Comparison of ENCODE assay signal across 15 cellular contexts in the genomic region with DNA sequence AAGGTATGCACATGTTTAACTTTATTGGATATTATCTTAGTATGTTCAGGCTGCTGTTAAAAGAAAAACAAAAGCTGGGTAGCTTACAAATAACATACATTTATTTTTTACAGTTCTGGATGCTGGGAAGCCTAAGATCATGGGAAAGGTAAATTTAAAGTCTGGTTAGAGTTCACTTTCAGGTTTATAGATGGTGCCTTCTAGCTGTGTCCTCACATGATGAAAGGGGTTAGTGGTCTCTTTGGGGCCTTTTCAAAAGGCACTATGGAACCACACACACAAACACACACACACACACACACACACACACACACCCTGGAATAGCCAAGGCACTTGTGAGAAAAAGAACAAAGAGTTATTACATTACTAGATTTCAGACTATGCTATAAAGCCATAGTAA.
DNase-seq lines count a peak whose midpoint lies in the region; ATAC-seq, FAIRE-seq and TF ChIP-seq lines count a peak whose summit lies in the region.
"Had no signal": no experiment of that assay in that cellular context is flagged by ENCODE, and none has a peak within 500 bp of the region (broad histone marks: within the 10 kb centered on the region; RNA-seq: fewer than 3 reads in every experiment).

No MANE protein-coding gene starts in this region.

- no peak for TF ChIP-seq RAD21 in A549 (conservative IDR thresholded peaks at IDR 0.05 in 1 of 2, IDR thresholded peaks at IDR 0.05 in 1 of 2)

- H3K4me3 Mint-ChIP-seq in H9 = no peak overlapping the region
- peak overlapping the region; percentile 12 for H3K4me3 Mint-ChIP-seq in activated naive CD8-positive, alpha-beta T cell treated with anti-CD3 and anti-CD28 coated beads, Interleukin-2, amount 10 ng/mL, durations not matched to agents 7 days and 5 days

- H3K18ac ChIP-seq in H9 (ENCODE audit: insufficient read length, low read depth, low read length) = no peak overlapping the region

- no peak overlapping the region for H4K91ac ChIP-seq in H9 (ENCODE audit: insufficient read length, low read depth, low read length)

- no peak overlapping the region for H2AFZ ChIP-seq in H9 (ENCODE audit: low read length)

- H3K79me2 ChIP-seq in H9 (ENCODE audit: insufficient read depth, low read length) = no peaks in the 10 kb centered on the region

- no peak overlapping the region for H2BK5ac ChIP-seq in H9 (ENCODE audit: insufficient read length, low read length)

- H3K27me3 Mint-ChIP-seq in H9 (ENCODE audit: low read depth) = no peaks in the 10 kb centered on the region
- no peaks in the 10 kb centered on the region for H3K27me3 Mint-ChIP-seq in activated naive CD8-positive, alpha-beta T cell treated with anti-CD3 and anti-CD28 coated beads, Interleukin-2, amount 10 ng/mL, durations not matched to agents 7 days and 5 days

- TF ChIP-seq CTCF in A549 (IDR thresholded peaks at IDR 0.05) (no peak), H9 (conservative IDR thresholded peaks at IDR 0.05) (no peak), foreskin fibroblast (IDR thresholded peaks at IDR 0.05; ENCODE audit: low read depth, low read length) (no peak)

- POLR2A ChIA-PET in A549 (lab: Yijun Ruan, JAX) = no interaction called here
- POLR2A ChIA-PET in activated naive CD8-positive, alpha-beta T cell treated with anti-CD3 and anti-CD28 coated beads, Interleukin-2, amount 10 ng/mL, durations not matched to agents 7 days and 5 days (lab: Charles Lee) = interaction anchor here (0.8 kb wide), 1 partner anchor 157 kb away, joined by 3 read pairs; no protein-coding TSS in a partner anchor

- TF ChIP-seq EP300 in A549 (IDR thresholded peaks at IDR 0.05) = no peak

- H2BK120ac ChIP-seq in H9 (ENCODE audit: low read depth, low read length, poor library complexity, severe bottlenecking) = no peak overlapping the region

- H3K79me1 ChIP-seq in H9 (ENCODE audit: insufficient read depth, low read depth, low read length, poor library complexity, severe bottlenecking) = no peaks in the 10 kb centered on the region

- DNase-seq in A549 (ENCODE audit: low read depth in 1 of 2, low spot score in 1 of 2) = no peak
- no peak for DNase-seq in H9
- DNase-seq in activated naive CD8-positive, alpha-beta T cell treated with anti-CD3 and anti-CD28 coated beads, Interleukin-2, amount 10 ng/mL, durations not matched to agents 7 days and 5 days = no peak
- DNase-seq in foreskin fibroblast = peak in 1 of 2 donors; percentile 2
- no peak for DNase-seq in iPS-NIHi11 (ENCODE audit: low spot score)
- no peak for DNase-seq in COLO829 (ENCODE audit: low spot score)
- DNase-seq: C1 segment of cervical spinal cord, cortex of kidney, GF-D8, left lung, NCI-H510A treated with DMSO at 0.1 percent for 48 hours had no signal

- no peak overlapping the region for H2AK5ac ChIP-seq in H9 (ENCODE audit: insufficient read length, low read length)

- peak overlapping the region; percentile 72 for H3K4me2 ChIP-seq in A549
- no peak overlapping the region for H3K4me2 ChIP-seq in H9 (ENCODE audit: insufficient read depth, insufficient read length, low read length)

- no peak overlapping the region for H2BK20ac ChIP-seq in H9 (ENCODE audit: low read depth, low read length, poor library complexity, severe bottlenecking)

- H3K4me1 Mint-ChIP-seq in H9 = no peaks in the 10 kb centered on the region
- H3K4me1 Mint-ChIP-seq in activated naive CD8-positive, alpha-beta T cell treated with anti-CD3 and anti-CD28 coated beads, Interleukin-2, amount 10 ng/mL, durations not matched to agents 7 days and 5 days = peaks cover 6% of the 10 kb centered on the region

- 0 out of 7 replicates have a peak, but pooled peaks cover 0 to 1% (median 0%) of the 10 kb centered on the region in 3 experiments for H3K36me3 Mint-ChIP-seq in H9 (ENCODE audit: insufficient read depth in 1 of 3, low read depth in 3 of 3)
- H3K36me3 Mint-ChIP-seq in activated naive CD8-positive, alpha-beta T cell treated with anti-CD3 and anti-CD28 coated beads, Interleukin-2, amount 10 ng/mL, durations not matched to agents 7 days and 5 days = no peaks in the 10 kb centered on the region

- peak; percentile 37 to 58; a peak in 4 of 6 replicates for ATAC-seq in A549
- no peak for ATAC-seq in activated naive CD8-positive, alpha-beta T cell treated with anti-CD3 and anti-CD28 coated beads, Interleukin-2, amount 10 ng/mL, durations not matched to agents 7 days and 5 days (ENCODE audit: low read depth)
- ATAC-seq in HG02981 (IDR thresholded peaks at IDR 0.05; ENCODE audit: unreplicated experiment) = no peak
- ATAC-seq in HG03097 (IDR thresholded peaks at IDR 0.05; ENCODE audit: low FRiP score, unreplicated experiment) = no peak

- no peak overlapping the region for H2BK15ac ChIP-seq in H9 (ENCODE audit: low read depth, low read length)

- H3K23ac ChIP-seq in H9 (ENCODE audit: insufficient read length, low read depth, low read length) = no peak overlapping the region

- no peaks in the 10 kb centered on the region for H3K23me2 ChIP-seq in H9 (ENCODE audit: insufficient read length, low read depth, low read length, poor library complexity, severe bottlenecking)

- H3K4ac ChIP-seq in H9 (ENCODE audit: low read depth, low read length) = no peak overlapping the region

- peak overlapping the region in 2 of 3 experiments; percentile 22 to 25; a peak in 1 of 7 replicates for H3K27ac Mint-ChIP-seq in H9
- no peak overlapping the region for H3K27ac Mint-ChIP-seq in activated naive CD8-positive, alpha-beta T cell treated with anti-CD3 and anti-CD28 coated beads, Interleukin-2, amount 10 ng/mL, durations not matched to agents 7 days and 5 days

- H4K5ac ChIP-seq in H9 (ENCODE audit: insufficient read length, low read depth, low read length) = no peak overlapping the region

- TF ChIP-seq POLR2A in A549 (IDR thresholded peaks at IDR 0.05; ENCODE audit: low read length) = no peak

- no peak overlapping the region for H4K8ac ChIP-seq in H9 (replicated peaks; ENCODE audit: insufficient read length, low read depth, low read length)

- no peak overlapping the region for H3T11ph ChIP-seq in H9 (ENCODE audit: low read length)

- CTCF ChIA-PET in A549 (lab: Yijun Ruan, JAX) = no interaction called here

- H3K27ac ChIP-seq in A549 (peak overlapping the region; percentile 68), H9 (ENCODE audit: insufficient read length, low read depth, low read length) (no peak overlapping the region)
- H3K27ac ChIP-seq: left lung, neutrophil, SK-N-MC had no signal

- no peak for FAIRE-seq in A549 (lab: Jason Lieb, UNC)

- no peaks in the 10 kb centered on the region; a peak in 1 of 5 replicates for H3K9me3 Mint-ChIP-seq in H9
- H3K9me3 Mint-ChIP-seq in activated naive CD8-positive, alpha-beta T cell treated with anti-CD3 and anti-CD28 coated beads, Interleukin-2, amount 10 ng/mL, durations not matched to agents 7 days and 5 days = no peaks in the 10 kb centered on the region

- no peak overlapping the region for H3K14ac ChIP-seq in H9 (ENCODE audit: insufficient read depth, low read length)

- peaks cover 17% of the 10 kb centered on the region; the same call in 2 of the 3 replicates for H3K4me1 ChIP-seq in A549
- H3K4me1 ChIP-seq in H9 (ENCODE audit: insufficient read depth, low read length) = no peaks in the 10 kb centered on the region
- H3K4me1 ChIP-seq: left lung had no signal

- no peak overlapping the region for H3K9ac ChIP-seq in H9 (ENCODE audit: extremely low read depth, insufficient read length, low read length)

- H3K27me3 ChIP-seq in H9 (ENCODE audit: insufficient read depth, low read length) = no peaks in the 10 kb centered on the region
- H3K27me3 ChIP-seq: left lung, neutrophil had no signal

- no peak overlapping the region for H2BK12ac ChIP-seq in H9 (ENCODE audit: insufficient read length, low read depth, low read length)

- H3K9me3 ChIP-seq in A549 = no peaks in the 10 kb centered on the region
- H3K9me3 ChIP-seq in H9 (ENCODE audit: control insufficient read depth, low read depth, low read length) = no peaks in the 10 kb centered on the region
- H3K9me3 ChIP-seq: left lung, neutrophil had no signal

- peak overlapping the region; percentile 28; the same call in 1 of the 3 replicates for H3K4me3 ChIP-seq in A549
- peak overlapping the region; percentile 9 to 53 for H3K4me3 ChIP-seq in foreskin fibroblast (ENCODE audit: low read depth in 1 of 2, low read length in 2 of 2)
- H3K4me3 ChIP-seq: left lung, SK-N-MC had no signal

- no peaks in the 10 kb centered on the region for H4K20me1 ChIP-seq in H9 (ENCODE audit: control insufficient read depth, insufficient read depth, insufficient read length)

- H3K56ac ChIP-seq in H9 (ENCODE audit: insufficient read length, low read depth, low read length) = no peak overlapping the region

TF ChIP-seq in A549, 52 proteins besides CTCF, POLR2A, EP300 and RAD21:
- TF ChIP-seq, protein P1, sequence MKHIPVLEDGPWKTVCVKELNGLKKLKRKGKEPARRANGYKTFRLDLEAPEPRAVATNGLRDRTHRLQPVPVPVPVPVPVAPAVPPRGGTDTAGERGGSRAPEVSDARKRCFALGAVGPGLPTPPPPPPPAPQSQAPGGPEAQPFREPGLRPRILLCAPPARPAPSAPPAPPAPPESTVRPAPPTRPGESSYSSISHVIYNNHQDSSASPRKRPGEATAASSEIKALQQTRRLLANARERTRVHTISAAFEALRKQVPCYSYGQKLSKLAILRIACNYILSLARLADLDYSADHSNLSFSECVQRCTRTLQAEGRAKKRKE (CRISPR knock-in tag; IDR thresholded peaks at IDR 0.05; ENCODE audit: low read depth) = no peak
- no peak for TF ChIP-seq RCOR1 (IDR thresholded peaks at IDR 0.05; ENCODE audit: low read depth, low read length)
- TF ChIP-seq CEBPB (IDR thresholded peaks at IDR 0.05) = no peak
- TF ChIP-seq EHMT2 (IDR thresholded peaks at IDR 0.05; ENCODE audit: low read depth) = no peak
- no peak for TF ChIP-seq POLR2AphosphoS2 (conservative IDR thresholded peaks at IDR 0.05; ENCODE audit: low read length)
- TF ChIP-seq TP53 (CRISPR knock-in tag; IDR thresholded peaks at IDR 0.05) = no peak

Comparison
In these comparisons a context has a peak if more than half of its experiments do, and no peak if none do; other contexts are left out.
1. ATAC-seq: peak in A549 (2 of 2); none in activated naive CD8-positive, alpha-beta T cell treated with anti-CD3 and anti-CD28 coated beads, Interleukin-2, amount 10 ng/mL, durations not matched to agents 7 days and 5 days (single experiment), HG02981 (single experiment) and HG03097 (single experiment).